11 cellular contexts compared by ENCODE assay signal in the genomic region with DNA sequence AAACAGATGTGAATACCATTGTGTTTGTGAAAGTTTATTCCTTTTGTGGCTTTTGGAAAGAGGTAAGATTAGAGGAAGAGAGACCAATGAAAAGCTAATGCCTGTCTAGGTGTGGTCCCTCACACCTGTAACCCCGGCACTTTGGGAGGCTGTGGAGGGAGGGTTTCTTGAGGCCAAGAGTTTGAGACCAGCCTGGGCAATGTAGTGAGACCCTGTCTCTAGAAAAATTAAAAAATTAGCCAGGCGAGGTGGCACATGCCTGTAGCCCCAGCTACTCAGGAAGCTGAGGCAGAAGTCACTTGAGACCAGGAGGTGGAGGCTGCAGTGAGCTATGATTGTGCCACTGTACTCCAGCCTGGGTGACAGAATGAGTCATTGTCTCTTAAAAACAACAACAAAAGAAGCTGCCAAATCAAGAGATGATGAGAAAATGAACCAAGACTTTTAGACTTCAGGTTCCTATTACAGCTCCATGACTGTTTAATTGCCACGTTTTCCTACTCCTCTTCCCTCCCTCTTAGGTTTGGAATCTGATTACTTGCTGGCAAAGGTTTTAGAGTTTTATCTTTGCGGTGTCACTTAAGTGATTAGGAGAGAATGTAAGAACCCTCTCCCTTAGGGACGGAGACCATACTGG.
DNase-seq lines count a peak whose midpoint lies in the region; ATAC-seq, FAIRE-seq and TF ChIP-seq lines count a peak whose summit lies in the region.
"Had no signal": no experiment of that assay in that cellular context is flagged by ENCODE, and none has a peak within 500 bp of the region (broad histone marks: within the 10 kb centered on the region; RNA-seq: fewer than 3 reads in every experiment).

No MANE protein-coding gene starts in this region.

- TF ChIP-seq EP300 in A549 (IDR thresholded peaks at IDR 0.05) = no peak

- H3K27ac Mint-ChIP-seq in H9 (peak overlapping the region; percentile 81 to 94 (median 91)), WTC11 (peak overlapping the region; percentile 86)
- H3K27ac Mint-ChIP-seq in activated naive CD4-positive, alpha-beta T cell treated with anti-CD3 and anti-CD28 coated beads for 36 hours = no peak overlapping the region

- H3K9me3 ChIP-seq in A549 = no peaks in the 10 kb centered on the region
- H3K9me3 ChIP-seq in H9 (ENCODE audit: control insufficient read depth, low read depth, low read length) = no peaks in the 10 kb centered on the region
- H3K9me3 ChIP-seq in upper lobe of right lung = no peaks in the 10 kb centered on the region
- H3K9me3 ChIP-seq: BLaER1 had no signal

- peak overlapping the region; percentile 71 to 72; a peak in 5 of 6 replicates for H3K27ac ChIP-seq in A549
- no peak overlapping the region for H3K27ac ChIP-seq in H9 (ENCODE audit: insufficient read length, low read depth, low read length)
- no peak overlapping the region for H3K27ac ChIP-seq in upper lobe of right lung
- H3K27ac ChIP-seq: BLaER1 had no signal

- no peak overlapping the region for H3K56ac ChIP-seq in H9 (ENCODE audit: insufficient read length, low read depth, low read length)

- H3K27me3 Mint-ChIP-seq in H9 (ENCODE audit: low read depth) (no peaks in the 10 kb centered on the region), WTC11 (ENCODE audit: low read depth) (no peaks in the 10 kb centered on the region)
- peaks cover 22% of the 10 kb centered on the region for H3K27me3 Mint-ChIP-seq in activated naive CD4-positive, alpha-beta T cell treated with anti-CD3 and anti-CD28 coated beads for 36 hours (ENCODE audit: low read depth)

- no peak overlapping the region for H2BK12ac ChIP-seq in H9 (ENCODE audit: insufficient read length, low read depth, low read length)

- no peak overlapping the region for H2AFZ ChIP-seq in H9 (ENCODE audit: low read length)

- TF ChIP-seq RAD21 in A549 (conservative IDR thresholded peaks at IDR 0.05 in 1 of 2, IDR thresholded peaks at IDR 0.05 in 1 of 2) = no peak

- H3K4me2 ChIP-seq in A549 (no peak overlapping the region), H9 (ENCODE audit: insufficient read depth, insufficient read length, low read length) (no peak overlapping the region)
- H3K4me2 ChIP-seq: BLaER1 had no signal

- POLR2A ChIA-PET in A549 (lab: Yijun Ruan, JAX) = interaction anchor here (0.6 kb wide), 1 partner anchor 10 kb away, joined by 3 read pairs; no protein-coding TSS in a partner anchor
- POLR2A ChIA-PET in WTC11 (lab: Charles Lee) = no interaction called here

- H3K23me2 ChIP-seq in H9 (ENCODE audit: insufficient read length, low read depth, low read length, poor library complexity, severe bottlenecking) = no peaks in the 10 kb centered on the region

- H2BK5ac ChIP-seq in H9 (ENCODE audit: insufficient read length, low read length) = no peak overlapping the region

- TF ChIP-seq CTCF in A549 (IDR thresholded peaks at IDR 0.05) (no peak), H9 (conservative IDR thresholded peaks at IDR 0.05) (no peak), WTC11 (IDR thresholded peaks at IDR 0.05) (no peak), upper lobe of right lung (IDR thresholded peaks at IDR 0.05) (no peak)

- WGBS in A549 (ENCODE audit: missing lambda C conversion rate) = 83% methylated on average over 5 of the region's 5 CpGs
- WGBS in H9 (ENCODE audit: extremely low coverage, insufficient read length, low lambda C conversion rate) = no CpG with 5 or more reads among the region's 5 CpGs

- FAIRE-seq in A549 (lab: Jason Lieb, UNC) = no peak

- H4K5ac ChIP-seq in H9 (ENCODE audit: insufficient read length, low read depth, low read length) = no peak overlapping the region

- H2BK120ac ChIP-seq in H9 (ENCODE audit: low read depth, low read length, poor library complexity, severe bottlenecking) = no peak overlapping the region

- ATAC-seq in A549 = no peak
- no peak for ATAC-seq in WTC11
- no peak for ATAC-seq in upper lobe of right lung

- H3K4me3 Mint-ChIP-seq in H9 (no peak overlapping the region), WTC11 (no peak overlapping the region)
- no peak overlapping the region for H3K4me3 Mint-ChIP-seq in activated naive CD4-positive, alpha-beta T cell treated with anti-CD3 and anti-CD28 coated beads for 36 hours
- H3K4me3 Mint-ChIP-seq: naive B cell had no signal

- H3K4me3 ChIP-seq in A549 = no peak overlapping the region
- no peak overlapping the region for H3K4me3 ChIP-seq in upper lobe of right lung
- H3K4me3 ChIP-seq: BLaER1 had no signal

- no peak overlapping the region for H3K18ac ChIP-seq in H9 (ENCODE audit: insufficient read length, low read depth, low read length)

- peaks cover 17% of the 10 kb centered on the region for H3K4me1 ChIP-seq in A549
- no peaks in the 10 kb centered on the region for H3K4me1 ChIP-seq in H9 (ENCODE audit: insufficient read depth, low read length)
- no peaks in the 10 kb centered on the region for H3K4me1 ChIP-seq in upper lobe of right lung

- TF ChIP-seq POLR2A in A549 (IDR thresholded peaks at IDR 0.05; ENCODE audit: low read length) = no peak

- H3K79me2 ChIP-seq in H9 (ENCODE audit: insufficient read depth, low read length) = no peaks in the 10 kb centered on the region

- H3K9ac ChIP-seq in H9 (ENCODE audit: extremely low read depth, insufficient read length, low read length) = no peak overlapping the region
- H3K9ac ChIP-seq: BLaER1 had no signal

- no peak overlapping the region for H2BK15ac ChIP-seq in H9 (ENCODE audit: low read depth, low read length)

- H3T11ph ChIP-seq in H9 (ENCODE audit: low read length) = no peak overlapping the region

- no peaks in the 10 kb centered on the region for H3K79me1 ChIP-seq in H9 (ENCODE audit: insufficient read depth, low read depth, low read length, poor library complexity, severe bottlenecking)

- DNase-seq in A549 (ENCODE audit: low read depth in 1 of 2, low spot score in 1 of 2) = no peak
- no peak for DNase-seq in H9
- DNase-seq in WTC11 (ENCODE audit: low spot score) = no peak
- peak; percentile 68 for DNase-seq in left kidney (ENCODE audit: low read depth, low spot score)
- DNase-seq in cerebellar nuclear complex (lab: John Stamatoyannopoulos, UW) = no peak
- no peak for DNase-seq in upper lobe of right lung
- DNase-seq in glomerular visceral epithelial cell (ENCODE audit: extremely low spot score) = no peak
- no peak for DNase-seq in activated naive CD4-positive, alpha-beta T cell treated with anti-CD3 and anti-CD28 coated beads for 36 hours
- DNase-seq: MV-4-11, naive B cell had no signal

- no peaks in the 10 kb centered on the region for H3K36me3 ChIP-seq in upper lobe of right lung
- H3K36me3 ChIP-seq: BLaER1 had no signal

- no peak overlapping the region for H4K91ac ChIP-seq in H9 (ENCODE audit: insufficient read length, low read depth, low read length)

- H3K4ac ChIP-seq in H9 (ENCODE audit: low read depth, low read length) = no peak overlapping the region

- H3K9me3 Mint-ChIP-seq in H9 = no peaks in the 10 kb centered on the region
- H3K9me3 Mint-ChIP-seq in WTC11 = no peaks in the 10 kb centered on the region
- H3K9me3 Mint-ChIP-seq in activated naive CD4-positive, alpha-beta T cell treated with anti-CD3 and anti-CD28 coated beads for 36 hours = no peaks in the 10 kb centered on the region
- H3K9me3 Mint-ChIP-seq: naive B cell had no signal

- H4K20me1 ChIP-seq in H9 (ENCODE audit: control insufficient read depth, insufficient read depth, insufficient read length) = no peaks in the 10 kb centered on the region
- H4K20me1 ChIP-seq: BLaER1 had no signal

- H3K36me3 Mint-ChIP-seq in H9 (ENCODE audit: insufficient read depth in 1 of 3, low read depth in 3 of 3) (peaks cover 22 to 42% (median 38%) of the 10 kb centered on the region in 3 experiments), WTC11 (peaks cover 55% of the 10 kb centered on the region)
- H3K36me3 Mint-ChIP-seq in activated naive CD4-positive, alpha-beta T cell treated with anti-CD3 and anti-CD28 coated beads for 36 hours (ENCODE audit: low read depth) = no peaks in the 10 kb centered on the region
- H3K36me3 Mint-ChIP-seq: naive B cell had no signal

- H3K4me1 Mint-ChIP-seq in H9 (peaks cover 28 to 36% of the 10 kb centered on the region in 2 experiments), WTC11 (peaks cover 34% of the 10 kb centered on the region)
- no peaks in the 10 kb centered on the region for H3K4me1 Mint-ChIP-seq in activated naive CD4-positive, alpha-beta T cell treated with anti-CD3 and anti-CD28 coated beads for 36 hours (ENCODE audit: low read depth)

- intact Hi-C loops in upper lobe of right lung (cut with DNase I) = no loop called here
- intact Hi-C loops in activated naive CD4-positive, alpha-beta T cell treated with anti-CD3 and anti-CD28 coated beads for 36 hours (cut with micrococcal nuclease) = no loop called here

- no peak overlapping the region for H4K8ac ChIP-seq in H9 (replicated peaks; ENCODE audit: insufficient read length, low read depth, low read length)

- H2BK20ac ChIP-seq in H9 (ENCODE audit: low read depth, low read length, poor library complexity, severe bottlenecking) = no peak overlapping the region

- no peak overlapping the region for H3K14ac ChIP-seq in H9 (ENCODE audit: insufficient read depth, low read length)

- H2AK5ac ChIP-seq in H9 (ENCODE audit: insufficient read length, low read length) = no peak overlapping the region

- H3K27me3 ChIP-seq in H9 (ENCODE audit: insufficient read depth, low read length) (no peaks in the 10 kb centered on the region), upper lobe of right lung (no peaks in the 10 kb centered on the region)
- H3K27me3 ChIP-seq: BLaER1 had no signal

- H3K23ac ChIP-seq in H9 (ENCODE audit: insufficient read length, low read depth, low read length) = no peak overlapping the region

- CTCF ChIA-PET in A549 (lab: Yijun Ruan, JAX) (interaction anchor here (0.6 to 2.6 kb wide), 5 partner anchors 12 to 82 kb away, joined by 3 to 10 read pairs (median 4); no protein-coding TSS in a partner anchor), WTC11 (lab: Charles Lee) (interaction anchor here (1.2 to 1.8 kb wide), 5 partner anchors 9 to 99 kb away, joined by 3 to 8 read pairs (median 4); no protein-coding TSS in a partner anchor)
- CTCF ChIA-PET in activated naive CD4-positive, alpha-beta T cell treated with anti-CD3 and anti-CD28 coated beads for 36 hours (lab: Charles Lee) = no interaction called here

TF ChIP-seq in A549, 52 proteins besides CTCF, POLR2A, EP300 and RAD21:
- no peak for TF ChIP-seq FOSL2 (IDR thresholded peaks at IDR 0.05)
- peak; percentile 16; the same call in 1 of the 2 replicates for TF ChIP-seq FOSL2 (CRISPR knock-in tag; IDR thresholded peaks at IDR 0.05)
- no peak for TF ChIP-seq ESRRA (IDR thresholded peaks at IDR 0.05; ENCODE audit: borderline replicate concordance, low read length)

TF ChIP-seq in WTC11, 78 proteins besides CTCF, POLR2A, EP300 and RAD21:
- TF ChIP-seq ZNF121 (CRISPR knock-in tag; IDR thresholded peaks at IDR 0.05) (peak; percentile 94; the same call in 1 of the 2 replicates), ETV6 (CRISPR knock-in tag; IDR thresholded peaks at IDR 0.05) (no peak)

Comparison
In these comparisons a context has a peak if more than half of its experiments do, and no peak if none do; other contexts are left out.
1. H3K27ac ChIP-seq: peak in A549 (2 of 2); none in H9 (single experiment) and upper lobe of right lung (single experiment).